9 cellular contexts compared by ENCODE assay signal in the genomic region with DNA sequence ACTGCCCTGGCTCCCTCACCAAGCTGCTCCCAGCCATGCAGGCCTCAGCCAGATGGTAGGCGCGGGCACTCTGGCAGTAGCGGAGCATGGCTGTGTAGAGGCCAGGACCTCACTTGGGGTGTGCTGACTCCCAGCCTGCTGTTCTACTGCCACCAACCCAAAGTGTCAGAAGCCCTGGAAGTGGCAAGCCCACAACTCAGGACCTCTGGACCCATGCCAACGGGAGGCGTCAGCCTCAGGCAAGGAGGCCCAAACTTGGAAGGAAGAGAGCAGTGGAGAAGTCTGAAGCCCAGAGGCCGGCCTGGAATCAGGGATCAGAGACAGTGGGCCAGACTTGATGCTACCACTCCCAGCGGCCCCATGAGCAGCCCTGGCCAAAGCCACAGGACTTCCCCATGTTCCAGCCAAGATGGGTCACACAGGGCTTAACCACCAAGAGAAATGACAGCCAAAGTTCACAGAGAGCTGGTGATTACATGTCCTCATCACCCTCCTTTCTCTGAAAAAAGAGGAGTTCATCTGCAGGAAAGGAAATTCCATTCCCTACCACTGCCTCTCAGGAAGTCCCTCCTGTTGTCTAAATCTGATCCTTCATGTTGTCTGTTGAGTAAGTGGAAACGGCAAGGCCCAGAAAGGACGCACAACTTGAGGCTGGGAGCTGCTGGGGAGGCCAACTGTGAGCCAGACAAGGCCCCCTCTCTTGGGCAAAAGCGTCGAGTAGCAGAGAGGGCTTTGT. TPM values are rescaled to one million over a fixed set of nuclear protein-coding genes. Genes with fewer than 3 reads are reported as not detected.
DNase-seq lines count a peak whose midpoint lies in the region; ATAC-seq and TF ChIP-seq lines count a peak whose summit lies in the region.
"Had no signal": no experiment of that assay in that cellular context is flagged by ENCODE, and none has a peak within 500 bp of the region (broad histone marks: within the 10 kb centered on the region; RNA-seq: fewer than 3 reads in every experiment).

No MANE protein-coding gene starts in this region.

- no peak overlapping the region for H3K4me3 ChIP-seq in CD4-positive, alpha-beta memory T cell (ENCODE audit: low read length in 2 of 2)
- H3K4me3 ChIP-seq in esophagus squamous epithelium, result no peak overlapping the region
- no peak overlapping the region for H3K4me3 ChIP-seq in osteoblast (ENCODE audit: insufficient read depth, low read length)

- H3K27me3 Mint-ChIP-seq in CD4-positive, alpha-beta memory T cell, result no peaks in the 10 kb centered on the region

- H3K27ac ChIP-seq in CD4-positive, alpha-beta memory T cell (ENCODE audit: low read depth, low read length), result no peak overlapping the region
- H3K27ac ChIP-seq in esophagus squamous epithelium (peak overlapping the region; percentile 87 to 97 (median 92)), osteoblast (ENCODE audit: low read depth, low read length) (peak overlapping the region; percentile 47)

- no peaks in the 10 kb centered on the region for H3K9me3 ChIP-seq in CD4-positive, alpha-beta memory T cell (ENCODE audit: control insufficient read depth in 1 of 2, low read length in 2 of 2)
- H3K9me3 ChIP-seq in esophagus squamous epithelium (no peaks in the 10 kb centered on the region), osteoblast (ENCODE audit: low read depth, low read length) (no peaks in the 10 kb centered on the region)

- POLR2A ChIA-PET in CD4-positive, alpha-beta memory T cell (lab: Charles Lee; ENCODE audit: partially characterized antibody), result interaction anchor here (1.3 kb wide), 1 partner anchor 18 kb away, joined by 3 read pairs; no protein-coding TSS in a partner anchor

- peaks cover 46 to 98% (median 74%) of the 10 kb centered on the region in 4 donors for H3K4me1 Mint-ChIP-seq in CD4-positive, alpha-beta memory T cell

- no peak for TF ChIP-seq POLR2A in esophagus squamous epithelium (IDR thresholded peaks at IDR 0.05)

- peak overlapping the region; percentile 47 for H3K4me2 ChIP-seq in osteoblast (ENCODE audit: insufficient read depth, low read length)

- H3K36me3 ChIP-seq in CD4-positive, alpha-beta memory T cell (ENCODE audit: insufficient read depth, low read length), result no peaks in the 10 kb centered on the region
- H3K36me3 ChIP-seq in esophagus squamous epithelium, result no peaks in the 10 kb centered on the region
- H3K36me3 ChIP-seq in osteoblast (ENCODE audit: insufficient read depth, low read length), result no peaks in the 10 kb centered on the region

- WGBS in esophagus squamous epithelium, 2 donors, result 53 to 61% methylated on average over 3 to 6 of the region's 11 CpGs

- ATAC-seq in GM18498 (IDR thresholded peaks at IDR 0.05; ENCODE audit: unreplicated experiment) (no peak), HG02840 (IDR thresholded peaks at IDR 0.05; ENCODE audit: low FRiP score, unreplicated experiment) (no peak)

- peaks cover 88% of the 10 kb centered on the region for H3K4me1 ChIP-seq in CD4-positive, alpha-beta memory T cell (ENCODE audit: insufficient read depth, low read length)
- H3K4me1 ChIP-seq in esophagus squamous epithelium (peaks cover 83 to 98% (median 87%) of the 10 kb centered on the region in 3 donors), osteoblast (ENCODE audit: insufficient read depth, low read length) (peaks cover 36% of the 10 kb centered on the region)

- intact Hi-C loops in CD4-positive, alpha-beta memory T cell (cut with micrococcal nuclease), result no loop called here
- intact Hi-C loops in esophagus squamous epithelium (cut with DNase I), result no loop called here

- no peaks in the 10 kb centered on the region for H3K27me3 ChIP-seq in CD4-positive, alpha-beta memory T cell (ENCODE audit: insufficient read depth, low read length)
- H3K27me3 ChIP-seq in esophagus squamous epithelium (no peaks in the 10 kb centered on the region), osteoblast (ENCODE audit: insufficient read depth, low read length) (no peaks in the 10 kb centered on the region)

- H4K20me1 ChIP-seq in osteoblast (ENCODE audit: insufficient read depth, low read length), result peaks cover 8% of the 10 kb centered on the region

- H3K9me3 Mint-ChIP-seq in CD4-positive, alpha-beta memory T cell, result no peaks in the 10 kb centered on the region

- peak overlapping the region in 2 of 8 donors; percentile 5 to 73 for H3K4me3 Mint-ChIP-seq in CD4-positive, alpha-beta memory T cell

- DNase-seq in CD4-positive, alpha-beta memory T cell, result no peak
- DNase-seq in NCI-H446 (lab: John Stamatoyannopoulos, UW) (peak; percentile 36 to 85), esophagus squamous epithelium (lab: John Stamatoyannopoulos, UW) (no peak), osteoblast (ENCODE audit: insufficient read length, low spot score, missing footprints) (peak; percentile 93), GM19238 (ENCODE audit: insufficient read length, low spot score) (no peak), activated gamma-delta T cell (lab: John Stamatoyannopoulos, UW) (no peak)
- DNase-seq: activated T-cell treated with anti-CD3 and anti-CD28 coated beads, Interleukin-2, amount 50 U/mL, for 1 hour had no signal

- H3K79me2 ChIP-seq in osteoblast (ENCODE audit: insufficient read depth, low read length), result peaks cover 2% of the 10 kb centered on the region

- H2AFZ ChIP-seq in osteoblast (ENCODE audit: low read length), result no peak overlapping the region

- CTCF ChIA-PET in CD4-positive, alpha-beta memory T cell (lab: Charles Lee; ENCODE audit: partially characterized antibody), result interaction anchor here (0.8 to 6.6 kb wide), 2 partner anchors 17 to 36 kb away, joined by 3 to 43 read pairs; no protein-coding TSS in a partner anchor

- peak overlapping the region; percentile 74 to 95 (median 87) for H3K27ac Mint-ChIP-seq in CD4-positive, alpha-beta memory T cell

- TF ChIP-seq CTCF in esophagus squamous epithelium (IDR thresholded peaks at IDR 0.05), result no peak
- no peak for TF ChIP-seq CTCF in osteoblast (IDR thresholded peaks at IDR 0.05; ENCODE audit: extremely low read depth, low read depth, low read length)

- H3K36me3 Mint-ChIP-seq in CD4-positive, alpha-beta memory T cell, result peaks cover 0 to 11% of the 10 kb centered on the region in 2 donors

RNA-seq across cellular contexts. Expression of gene ARRB1, which starts 4.4 kb away (rescaled TPM):
- 10 to 100 TPM; 45.0 to 47.5 TPM for total RNA-seq in CD4-positive, alpha-beta memory T cell
- 1 to 10 TPM; 6.6 to 7.9 TPM for polyA plus RNA-seq in CD4-positive, alpha-beta memory T cell
- total RNA-seq in esophagus squamous epithelium, result 10 to 100 TPM in 3 of 4 donors, 1 to 10 TPM in 1; 9.6 to 24.8 (median 17.8) TPM
- 14.5 and 19.4 TPM in 2 replicates for total RNA-seq in osteoblast

RNA-seq across cellular contexts. Expression of gene RPS3, which starts 52.2 kb away (rescaled TPM):
- total RNA-seq in CD4-positive, alpha-beta memory T cell, result 1,000 to 10,000 TPM; 4,846 to 5,053 TPM
- polyA plus RNA-seq in CD4-positive, alpha-beta memory T cell, result 1,000 to 10,000 TPM; 5,445 to 5,812 TPM
- total RNA-seq in esophagus squamous epithelium (1,000 to 10,000 TPM; 1,101 to 2,606 (median 1,579) TPM), osteoblast (1,511 and 1,512 TPM in 2 replicates)

Comparison
In these comparisons a context has a peak if more than half of its experiments do, and no peak if none do; other contexts are left out.
1. DNase-seq: peak in NCI-H446 (2 of 2) and osteoblast (single experiment); none in CD4-positive, alpha-beta memory T cell (0 of 5), esophagus squamous epithelium (single experiment), GM19238 (single experiment) and activated gamma-delta T cell (single experiment).